32 cellular contexts compared by ENCODE assay signal in genomic region chr17:41556931-41557330, GRCh38. TPM values are rescaled to one million over a fixed set of nuclear protein-coding genes. Genes with fewer than 3 reads are reported as not detected.
DNase-seq lines count a peak whose midpoint lies in the region; ATAC-seq, FAIRE-seq and TF ChIP-seq lines count a peak whose summit lies in the region.
"Had no signal": no experiment of that assay in that cellular context is flagged by ENCODE, and none has a peak within 500 bp of the region (broad histone marks: within the 10 kb centered on the region; RNA-seq: fewer than 3 reads in every experiment).

No MANE protein-coding gene starts in this region.

- no peak overlapping the region for H2BK5ac ChIP-seq in neuronal stem cell (ENCODE audit: low read length)

- no peaks in the 10 kb centered on the region for H3K79me2 ChIP-seq in hepatocyte

- H3K27ac Mint-ChIP-seq in activated CD4-positive, alpha-beta memory T cell treated with anti-CD3 and anti-CD28 coated beads for 36 hours: no peak overlapping the region
- H3K27ac Mint-ChIP-seq: CD14-positive monocyte; CD4-positive, alpha-beta memory T cell; CD4-positive, CD25-positive, alpha-beta regulatory T cell had no signal

- H3K27ac ChIP-seq in neuronal stem cell (replicated peaks; ENCODE audit: low read length) (no peak overlapping the region), hepatocyte (no peak overlapping the region)
- H3K27ac ChIP-seq: BLaER1 had no signal

- no CpG with 5 or more reads among the region's 9 CpGs for WGBS in neuronal stem cell (ENCODE audit: extremely low coverage in 2 of 2, insufficient read length in 2 of 2, insufficient replicate concordance in 1 of 2), 2 donors
- WGBS in hepatocyte (ENCODE audit: low lambda C conversion rate, missing lambda C conversion rate): 86% methylated on average over 9 of the region's 9 CpGs

- H4K91ac ChIP-seq in neuronal stem cell (ENCODE audit: low read depth, low read length, poor library complexity): no peak overlapping the region

- TF ChIP-seq CTCF in hepatocyte (IDR thresholded peaks at IDR 0.05; ENCODE audit: poor library complexity): no peak

- H3K4me2 ChIP-seq in neuronal stem cell (ENCODE audit: insufficient read depth, low read length, poor library complexity, severe bottlenecking): no peak overlapping the region
- H3K4me2 ChIP-seq in hepatocyte: no peak overlapping the region
- H3K4me2 ChIP-seq: BLaER1 had no signal

- CTCF ChIA-PET in activated CD4-positive, alpha-beta memory T cell treated with anti-CD3 and anti-CD28 coated beads for 36 hours (lab: Charles Lee): interaction anchor here (3.7 kb wide), 1 partner anchor 8 kb away, joined by 36 read pairs; no protein-coding TSS in a partner anchor

- no peak overlapping the region for H2AFZ ChIP-seq in neuronal stem cell (ENCODE audit: low read length)
- no peak overlapping the region for H2AFZ ChIP-seq in hepatocyte

- H3K36me3 ChIP-seq in neuronal stem cell (replicated peaks in 1 of 2; ENCODE audit: control insufficient read depth in 2 of 2, insufficient read depth in 2 of 2, low read length in 2 of 2) (no peaks in the 10 kb centered on the region), hepatocyte (replicated peaks; ENCODE audit: insufficient read depth, low read depth) (no peaks in the 10 kb centered on the region)
- H3K36me3 ChIP-seq: BE2C, BLaER1 had no signal

- H2BK120ac ChIP-seq in neuronal stem cell (ENCODE audit: low read depth, low read length): no peak overlapping the region

- H2BK15ac ChIP-seq in neuronal stem cell (ENCODE audit: low read length): no peak overlapping the region

- POLR2A ChIA-PET in activated CD4-positive, alpha-beta memory T cell treated with anti-CD3 and anti-CD28 coated beads for 36 hours (lab: Charles Lee): no interaction called here

- intact Hi-C loops in posterior vena cava (cut with DNase I) (no loop called here), left colon (cut with DNase I, micrococcal nuclease) (loop anchor here in 1 of 2 donors (10.0 kb wide), 1 partner anchor 88 kb away; no protein-coding TSS in a partner anchor)
- intact Hi-C loops in activated CD4-positive, alpha-beta memory T cell treated with anti-CD3 and anti-CD28 coated beads for 36 hours (cut with micrococcal nuclease): no loop called here

- H3K4me1 Mint-ChIP-seq in activated CD4-positive, alpha-beta memory T cell treated with anti-CD3 and anti-CD28 coated beads for 36 hours (ENCODE audit: low read depth): no peaks in the 10 kb centered on the region
- H3K4me1 Mint-ChIP-seq: CD14-positive monocyte; CD4-positive, alpha-beta memory T cell; CD4-positive, CD25-positive, alpha-beta regulatory T cell; CD8-positive, alpha-beta memory T cell had no signal

- H3K4me1 ChIP-seq in neuronal stem cell (ENCODE audit: control insufficient read depth in 2 of 2, insufficient read depth in 1 of 2, low read depth in 1 of 2, low read length in 2 of 2) (peaks cover 0 to 3% of the 10 kb centered on the region in 2 donors), hepatocyte (ENCODE audit: insufficient read depth) (no peaks in the 10 kb centered on the region)
- H3K4me1 ChIP-seq: BLaER1 had no signal

- no peak for ATAC-seq in left colon
- ATAC-seq: GM12878 had no signal

- peaks cover 23% of the 10 kb centered on the region for H3K27me3 Mint-ChIP-seq in activated CD4-positive, alpha-beta memory T cell treated with anti-CD3 and anti-CD28 coated beads for 36 hours

- no peaks in the 10 kb centered on the region for H3K79me1 ChIP-seq in neuronal stem cell (ENCODE audit: low read depth, low read length)

- H3K18ac ChIP-seq in neuronal stem cell (ENCODE audit: low read length): no peak overlapping the region

- H2BK12ac ChIP-seq in neuronal stem cell (ENCODE audit: low read length): no peak overlapping the region

- peak overlapping the region; percentile 66 for H4K8ac ChIP-seq in neuronal stem cell (ENCODE audit: low read depth, low read length)

- H3K23ac ChIP-seq in neuronal stem cell (ENCODE audit: low read depth, low read length, poor library complexity): no peak overlapping the region

- H3K9me3 ChIP-seq in neuronal stem cell (replicated peaks in 1 of 2; ENCODE audit: control insufficient read depth in 2 of 2, insufficient read depth in 1 of 2, low read depth in 1 of 2, low read length in 2 of 2) (no peaks in the 10 kb centered on the region), hepatocyte (ENCODE audit: low read depth) (no peaks in the 10 kb centered on the region)
- H3K9me3 ChIP-seq: BE2C, BLaER1 had no signal

- H3K9ac ChIP-seq in neuronal stem cell (ENCODE audit: low read depth, low read length, poor library complexity): no peak overlapping the region
- H3K9ac ChIP-seq: BLaER1 had no signal

- H4K20me1 ChIP-seq in hepatocyte (ENCODE audit: insufficient read depth, poor library complexity, severe bottlenecking): no peaks in the 10 kb centered on the region
- H4K20me1 ChIP-seq: BLaER1 had no signal

- H3K4ac ChIP-seq in neuronal stem cell (ENCODE audit: low read length): no peak overlapping the region

- no peak overlapping the region for H3K4me3 ChIP-seq in neuronal stem cell (ENCODE audit: low read length in 2 of 2)
- no peak overlapping the region for H3K4me3 ChIP-seq in hepatocyte
- H3K4me3 ChIP-seq: BLaER1, GM12878 had no signal

- no peaks in the 10 kb centered on the region for H3K9me3 Mint-ChIP-seq in activated CD4-positive, alpha-beta memory T cell treated with anti-CD3 and anti-CD28 coated beads for 36 hours
- H3K9me3 Mint-ChIP-seq: CD14-positive monocyte; CD4-positive, alpha-beta memory T cell; CD4-positive, CD25-positive, alpha-beta regulatory T cell; CD8-positive, alpha-beta memory T cell had no signal

- no peak overlapping the region for H2AK5ac ChIP-seq in neuronal stem cell (ENCODE audit: low read depth, low read length)

- no peak overlapping the region for H3K14ac ChIP-seq in neuronal stem cell (ENCODE audit: low read length)

- no peak overlapping the region for H3K4me3 Mint-ChIP-seq in activated CD4-positive, alpha-beta memory T cell treated with anti-CD3 and anti-CD28 coated beads for 36 hours
- H3K4me3 Mint-ChIP-seq: CD14-positive monocyte; CD4-positive, alpha-beta memory T cell; CD4-positive, CD25-positive, alpha-beta regulatory T cell had no signal

- peaks cover 0 to 11% (median 0%) of the 10 kb centered on the region in 3 experiments for H3K27me3 ChIP-seq in neuronal stem cell (ENCODE audit: control insufficient read depth in 3 of 3, insufficient read depth in 3 of 3, low read depth in 1 of 3, low read length in 3 of 3)
- H3K27me3 ChIP-seq in hepatocyte: no peaks in the 10 kb centered on the region
- H3K27me3 ChIP-seq: BE2C, BLaER1 had no signal

- no peaks in the 10 kb centered on the region for H3K9me2 ChIP-seq in hepatocyte (replicated peaks; ENCODE audit: insufficient read depth)

- peak; percentile 77 for FAIRE-seq in urothelium cell line (lab: Jason Lieb, UNC)
- FAIRE-seq: A204.1, GM12878, GM12892, GM18507, GM19239 had no signal

- H3K36me3 Mint-ChIP-seq in activated CD4-positive, alpha-beta memory T cell treated with anti-CD3 and anti-CD28 coated beads for 36 hours: no peaks in the 10 kb centered on the region
- H3K36me3 Mint-ChIP-seq: CD14-positive monocyte; CD4-positive, alpha-beta memory T cell; CD4-positive, CD25-positive, alpha-beta regulatory T cell; CD8-positive, alpha-beta memory T cell had no signal

- DNase-seq in neuronal stem cell (ENCODE audit: low spot score) (no peak), posterior vena cava (ENCODE audit: low spot score) (peak; percentile 50), urothelium cell line (ENCODE audit: low spot score) (no peak), hepatocyte (ENCODE audit: low spot score) (no peak), left colon (no peak)
- no peak for DNase-seq in activated CD4-positive, alpha-beta memory T cell treated with anti-CD3 and anti-CD28 coated beads for 36 hours
- DNase-seq: 8988T; ACHN; BE2C; C1 segment of cervical spinal cord; CD4-positive, alpha-beta memory T cell; CD4-positive, CD25-positive, alpha-beta regulatory T cell; CD8-positive, alpha-beta memory T cell; COR-L47; DMS 273 treated with DMSO at 0.1 percent for 48 hours; DMS153; DMS53; DMS79; DND-41; EL; GDM1 had no signal

RNA-seq across cellular contexts. Expression of gene KRT9, which starts 14.9 kb away (rescaled TPM):
- not detected for polyA plus RNA-seq in neuronal stem cell (2013, experiment 1 of 2)
- polyA plus RNA-seq in neuronal stem cell (2013, experiment 2 of 2): not detected
- total RNA-seq in posterior vena cava: not detected
- not detected in 2 replicates for total RNA-seq in hepatocyte
- not detected in 2 replicates for polyA plus RNA-seq in hepatocyte
- total RNA-seq in activated CD4-positive, alpha-beta memory T cell treated with anti-CD3 and anti-CD28 coated beads for 36 hours: not detected
- total RNA-seq in left colon: not detected
- total RNA-seq: A673; CD4-positive, alpha-beta memory T cell; CD4-positive, CD25-positive, alpha-beta regulatory T cell; CD8-positive, alpha-beta memory T cell; Daoy; G401; GM12878 had no signal
- polyA plus RNA-seq: AG04450; CD14-positive monocyte; CD4-positive, alpha-beta memory T cell; CD4-positive, CD25-positive, alpha-beta regulatory T cell; CD8-positive, alpha-beta memory T cell; GM12878 had no signal

RNA-seq across cellular contexts. Expression of gene KRT19, which starts 28.8 kb away (rescaled TPM):
- polyA plus RNA-seq in neuronal stem cell (2013, experiment 1 of 2): 106 TPM
- polyA plus RNA-seq in neuronal stem cell (2013, experiment 2 of 2): 103 TPM
- total RNA-seq in posterior vena cava (1 to 10 TPM; 1.6 to 3.6 TPM), hepatocyte (623 and 817 TPM in 2 replicates), left colon (1,000 to 10,000 TPM; 1,911 to 3,076 TPM)
- 1,343 and 1,722 TPM in 2 replicates for polyA plus RNA-seq in hepatocyte
- total RNA-seq in activated CD4-positive, alpha-beta memory T cell treated with anti-CD3 and anti-CD28 coated beads for 36 hours: not detected
- total RNA-seq: CD4-positive, alpha-beta memory T cell; CD4-positive, CD25-positive, alpha-beta regulatory T cell; CD8-positive, alpha-beta memory T cell; G401 had no signal
- polyA plus RNA-seq: CD14-positive monocyte; CD4-positive, alpha-beta memory T cell; CD4-positive, CD25-positive, alpha-beta regulatory T cell; CD8-positive, alpha-beta memory T cell had no signal

RNA-seq across cellular contexts. Expression of gene KRT14, which starts 29.8 kb away (rescaled TPM):
- polyA plus RNA-seq in neuronal stem cell (2013, experiment 1 of 2): not detected
- not detected for polyA plus RNA-seq in neuronal stem cell (2013, experiment 2 of 2)
- 1 to 10 TPM; 1.3 to 2.0 TPM for total RNA-seq in posterior vena cava
- 0.33 TPM in 1 of 2 replicates, not detected in the other for total RNA-seq in hepatocyte
- polyA plus RNA-seq in hepatocyte: 1.1 and 1.9 TPM in 2 replicates
- total RNA-seq in activated CD4-positive, alpha-beta memory T cell treated with anti-CD3 and anti-CD28 coated beads for 36 hours: not detected
- under 1 TPM; 0.25 to 0.40 TPM for total RNA-seq in left colon
- total RNA-seq: A673; CD4-positive, alpha-beta memory T cell; CD4-positive, CD25-positive, alpha-beta regulatory T cell; CD8-positive, alpha-beta memory T cell; G401; GM12878 had no signal
- polyA plus RNA-seq: AG04450; CD14-positive monocyte; CD4-positive, alpha-beta memory T cell; CD4-positive, CD25-positive, alpha-beta regulatory T cell; CD8-positive, alpha-beta memory T cell had no signal

RNA-seq across cellular contexts. Expression of gene KRT15, which starts 38.2 kb away (rescaled TPM):
- 0.01 TPM for polyA plus RNA-seq in neuronal stem cell (2013, experiment 1 of 2)
- polyA plus RNA-seq in neuronal stem cell (2013, experiment 2 of 2): 0.01 TPM
- total RNA-seq in posterior vena cava (not detected), hepatocyte (6.2 and 6.8 TPM in 2 replicates), left colon (10 to 100 TPM in 1 of 2 donors, 1 to 10 TPM in 1; 6.8 to 30.9 TPM)
- 8.2 and 10.6 TPM in 2 replicates for polyA plus RNA-seq in hepatocyte
- not detected for total RNA-seq in activated CD4-positive, alpha-beta memory T cell treated with anti-CD3 and anti-CD28 coated beads for 36 hours
- total RNA-seq: A673; CD4-positive, alpha-beta memory T cell; CD4-positive, CD25-positive, alpha-beta regulatory T cell; CD8-positive, alpha-beta memory T cell; G401 had no signal
- polyA plus RNA-seq: CD14-positive monocyte; CD4-positive, alpha-beta memory T cell; CD4-positive, CD25-positive, alpha-beta regulatory T cell; CD8-positive, alpha-beta memory T cell had no signal

RNA-seq across cellular contexts. Expression of gene KRT13, which starts 51.5 kb away (rescaled TPM):
- 0.01 TPM for polyA plus RNA-seq in neuronal stem cell (2013, experiment 1 of 2)
- polyA plus RNA-seq in neuronal stem cell (2013, experiment 2 of 2): not detected
- not detected for total RNA-seq in posterior vena cava
- total RNA-seq in hepatocyte: 5.3 and 8.1 TPM in 2 replicates
- polyA plus RNA-seq in hepatocyte: 15.1 and 24.8 TPM in 2 replicates
- not detected for total RNA-seq in activated CD4-positive, alpha-beta memory T cell treated with anti-CD3 and anti-CD28 coated beads for 36 hours
- total RNA-seq in left colon: under 1 TPM in 1 of 2 donors, not detected in 1; 0.82 TPM
- total RNA-seq: A673; CD4-positive, alpha-beta memory T cell; CD4-positive, CD25-positive, alpha-beta regulatory T cell; CD8-positive, alpha-beta memory T cell; Daoy; G401; GM12878 had no signal
- polyA plus RNA-seq: AG04450; CD14-positive monocyte; CD4-positive, alpha-beta memory T cell; CD4-positive, CD25-positive, alpha-beta regulatory T cell; CD8-positive, alpha-beta memory T cell; GM12878 had no signal

Comparison
In these comparisons a context has a peak if more than half of its experiments do, and no peak if none do; other contexts are left out.
1. RNA of gene KRT19, which starts 28.8 kb away (total RNA-seq): 1,911 to 3,076 TPM in left colon and 623 to 817 TPM in hepatocyte; 1.6 to 3.6 TPM in posterior vena cava and not detected in activated CD4-positive, alpha-beta memory T cell treated with anti-CD3 and anti-CD28 coated beads for 36 hours; every median in the first group is over 100 times any median in the second.